In the genomic region with DNA sequence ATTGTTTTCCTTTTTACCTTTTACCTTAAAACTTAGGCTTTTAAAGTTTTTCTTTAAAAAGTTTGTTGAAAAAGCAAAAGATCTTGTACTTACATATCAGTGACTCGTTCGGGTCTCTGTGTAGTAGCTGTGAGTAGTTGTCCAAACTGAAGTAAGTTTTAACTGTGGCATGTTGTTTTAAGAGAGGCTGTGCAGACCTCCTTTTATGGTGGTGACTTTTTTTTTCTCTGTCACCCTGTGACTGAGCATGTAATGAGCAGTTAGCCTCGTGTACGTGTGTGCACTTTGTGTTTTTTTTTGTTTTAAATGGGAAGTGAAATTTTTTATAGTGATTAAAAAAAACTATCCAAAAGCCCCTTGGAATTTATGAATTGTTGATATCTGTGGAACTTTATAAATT, we compare ENCODE assay signal across 8 cellular contexts. TPM values are rescaled to one million over a fixed set of nuclear protein-coding genes. Genes with fewer than 3 reads are reported as not detected.
A peak's percentile ranks its signal among the peaks of the same experiment; 100 is the strongest.
DNase-seq lines count a peak whose midpoint lies in the region; ATAC-seq, FAIRE-seq and TF ChIP-seq lines count a peak whose summit lies in the region.

A gene with protein sequence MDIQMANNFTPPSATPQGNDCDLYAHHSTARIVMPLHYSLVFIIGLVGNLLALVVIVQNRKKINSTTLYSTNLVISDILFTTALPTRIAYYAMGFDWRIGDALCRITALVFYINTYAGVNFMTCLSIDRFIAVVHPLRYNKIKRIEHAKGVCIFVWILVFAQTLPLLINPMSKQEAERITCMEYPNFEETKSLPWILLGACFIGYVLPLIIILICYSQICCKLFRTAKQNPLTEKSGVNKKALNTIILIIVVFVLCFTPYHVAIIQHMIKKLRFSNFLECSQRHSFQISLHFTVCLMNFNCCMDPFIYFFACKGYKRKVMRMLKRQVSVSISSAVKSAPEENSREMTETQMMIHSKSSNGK (minus strand): TSS at position 153 of the 400 bp plus-strand sequence. CDS start 11,254 bp downstream, outside the sequence.

- WGBS in liver = 67% methylated on average over 4 of the region's 4 CpGs
- WGBS in HepG2 (ENCODE audit: low lambda C conversion rate) = 86% methylated on average over 4 of the region's 4 CpGs

- ATAC-seq in HepG2 = no peak
- ATAC-seq in HG03097 (IDR thresholded peaks at IDR 0.05; ENCODE audit: low FRiP score, unreplicated experiment) = peak; percentile 40
- peak; percentile 75 for ATAC-seq in left ventricle myocardium superior
- peak; percentile 90 for ATAC-seq in stimulated activated memory B cell treated with anti-CD40 and anti-IgM and Interleukin-4, amounts not matched to agents 10 μg/mL and 1 μg/mL and 100 μg/mL, for 72 hours

- H3K9ac ChIP-seq in liver (ENCODE audit: low read depth in 1 of 2, low read length in 2 of 2) (peak within 1 kb of the TSS in 1 of 2 donors; percentile 64), HepG2 (ENCODE audit: insufficient read depth, low read depth, low read length) (no peak within 1 kb of the TSS)

- H3K27ac ChIP-seq in liver (ENCODE audit: low read depth in 1 of 2, low read length in 2 of 2) (peak within 1 kb of the TSS; percentile 7 to 48), HepG2 (ENCODE audit: extremely low read length, insufficient read depth, low read length) (no peak within 1 kb of the TSS)

- H3K4me1 Mint-ChIP-seq in stimulated activated memory B cell treated with anti-CD40 and anti-IgM and Interleukin-4, amounts not matched to agents 10 μg/mL and 1 μg/mL and 100 μg/mL, for 72 hours = peaks cover 74% of the 10 kb centered on the region

- H3K36me3 ChIP-seq in liver (ENCODE audit: control insufficient read depth in 4 of 4, insufficient read depth in 3 of 4, low read depth in 1 of 4, low read length in 3 of 4) (peaks cover 0 to 2% (median 0%) of the 10 kb centered on the region in 4 donors), HepG2 (replicated peaks in 1 of 2; ENCODE audit: control insufficient read depth in 1 of 2, insufficient read depth in 2 of 2, low read length in 2 of 2) (peaks cover 2 to 11% of the 10 kb centered on the region in 2 experiments; a peak in 3 of 5 replicates)

- CTCF ChIA-PET in HepG2 (lab: Yijun Ruan, JAX; ENCODE audit: low intra/inter-chr PET ratio, low total read pairs) = no interaction called here

- BruUV-seq in HepG2 (replicated peaks; lab: Mats Ljungman, UMichigan) = no TSS peak

- no peak for TF ChIP-seq POLR2A in HepG2 (IDR thresholded peaks at IDR 0.05; ENCODE audit: insufficient read depth in 1 of 2, low read depth in 2 of 2, low read length in 2 of 2)

- H3K27me3 ChIP-seq in liver (ENCODE audit: control insufficient read depth in 4 of 4, insufficient read depth in 4 of 4, low read length in 3 of 4) (no peaks in the 10 kb centered on the region), HepG2 (ENCODE audit: control insufficient read depth in 1 of 2, insufficient read depth in 2 of 2, low read length in 2 of 2) (no peaks in the 10 kb centered on the region)

- in situ Hi-C loops in HepG2 (cut with HindIII; ENCODE audit: extremely low pct_ligation_motif_present, low pct_unique_long_range_greater_than_20kb) = no loop called here

- H3K4me1 ChIP-seq in liver (ENCODE audit: control insufficient read depth in 4 of 4, insufficient read depth in 4 of 4, low read length in 3 of 4) (no peaks in the 10 kb centered on the region), HepG2 (ENCODE audit: insufficient read depth, low read length) (no peaks in the 10 kb centered on the region)

- TF ChIP-seq RAD21 in liver (IDR thresholded peaks at IDR 0.05) = no peak
- TF ChIP-seq RAD21 in HepG2 (CRISPR knock-in tag; IDR thresholded peaks at IDR 0.05) = no peak

- H3K27ac Mint-ChIP-seq in stimulated activated memory B cell treated with anti-CD40 and anti-IgM and Interleukin-4, amounts not matched to agents 10 μg/mL and 1 μg/mL and 100 μg/mL, for 72 hours = peak within 1 kb of the TSS; percentile 77

- H3K9me3 ChIP-seq in liver (ENCODE audit: control insufficient read depth in 4 of 4, low read length in 3 of 4) (no peaks in the 10 kb centered on the region), HepG2 (ENCODE audit: low read length) (no peaks in the 10 kb centered on the region)

- no peak for FAIRE-seq in HepG2 (lab: Jason Lieb, UNC)

- H3K4me2 ChIP-seq in HepG2 (ENCODE audit: low read depth, low read length) = no peak within 1 kb of the TSS

- no peaks in the 10 kb centered on the region for H3K27me3 Mint-ChIP-seq in stimulated activated memory B cell treated with anti-CD40 and anti-IgM and Interleukin-4, amounts not matched to agents 10 μg/mL and 1 μg/mL and 100 μg/mL, for 72 hours

- POLR2A ChIA-PET in HepG2 (lab: Yijun Ruan, JAX) = no interaction called here

- H3K4me3 ChIP-seq in liver (ENCODE audit: low read depth in 1 of 3, low read length in 3 of 3) (no peak within 1 kb of the TSS), HepG2 (replicated peaks in 1 of 3; ENCODE audit: insufficient read depth in 1 of 3, low read depth in 2 of 3, low read length in 3 of 3) (no peak within 1 kb of the TSS)

- H3K79me2 ChIP-seq in HepG2 (ENCODE audit: insufficient read depth, low read length) = no peaks in the 10 kb centered on the region

- no peak for TF ChIP-seq CTCF in liver (IDR thresholded peaks at IDR 0.05; ENCODE audit: low read depth, low read length, missing input control)
- TF ChIP-seq CTCF in HepG2 (CRISPR knock-in tag; IDR thresholded peaks at IDR 0.05) = no peak

- intact Hi-C loops in HepG2 (cut with micrococcal nuclease; ENCODE audit: unreplicated experiment) (no loop called here), left ventricle myocardium superior (cut with micrococcal nuclease) (no loop called here)
- intact Hi-C loops in T-helper 2 cell treated with Interferon-gamma antibody and Interleukin-4, amounts not matched to agents 100 ng/mL and 5 ng/mL, for 36 hours (cut with micrococcal nuclease) = loop anchor here (1.0 to 10.0 kb wide), 10 partner anchors 8 to 190 kb away; a partner anchor contains a TSS

- TF ChIP-seq EP300 in HepG2 (IDR thresholded peaks at IDR 0.05; ENCODE audit: low read depth in 2 of 2, low read length in 2 of 2) = no peak
- no peak for TF ChIP-seq EP300 in HepG2 (CRISPR knock-in tag; IDR thresholded peaks at IDR 0.05; ENCODE audit: borderline replicate concordance)

- no peaks in the 10 kb centered on the region for H3K9me3 Mint-ChIP-seq in stimulated activated memory B cell treated with anti-CD40 and anti-IgM and Interleukin-4, amounts not matched to agents 10 μg/mL and 1 μg/mL and 100 μg/mL, for 72 hours

- H4K20me1 ChIP-seq in HepG2 (ENCODE audit: insufficient read depth, low read length) = no peaks in the 10 kb centered on the region

- DNase-seq in HepG2 (ENCODE audit: low spot score) = no peak
- DNase-seq in left ventricle myocardium superior = no peak
- DNase-seq in globus pallidus (ENCODE audit: low spot score) = no peak
- DNase-seq in NCI-H2107 (lab: John Stamatoyannopoulos, UW) = no peak

- peaks cover 47% of the 10 kb centered on the region for H3K36me3 Mint-ChIP-seq in stimulated activated memory B cell treated with anti-CD40 and anti-IgM and Interleukin-4, amounts not matched to agents 10 μg/mL and 1 μg/mL and 100 μg/mL, for 72 hours

- H3K4me3 Mint-ChIP-seq in stimulated activated memory B cell treated with anti-CD40 and anti-IgM and Interleukin-4, amounts not matched to agents 10 μg/mL and 1 μg/mL and 100 μg/mL, for 72 hours = peak within 1 kb of the TSS; percentile 97

- no peak within 1 kb of the TSS for H2AFZ ChIP-seq in HepG2 (ENCODE audit: low read length)

TF ChIP-seq in liver, 16 proteins besides CTCF, POLR2A, EP300 and RAD21:
- TF ChIP-seq EGR1 (IDR thresholded peaks at IDR 0.05; ENCODE audit: low read depth in 2 of 2) (no peak), FOXA2 (IDR thresholded peaks at IDR 0.05) (no peak), TAF1 (conservative IDR thresholded peaks at IDR 0.05) (peak; percentile 78)
- TF ChIP-seq, protein P1, sequence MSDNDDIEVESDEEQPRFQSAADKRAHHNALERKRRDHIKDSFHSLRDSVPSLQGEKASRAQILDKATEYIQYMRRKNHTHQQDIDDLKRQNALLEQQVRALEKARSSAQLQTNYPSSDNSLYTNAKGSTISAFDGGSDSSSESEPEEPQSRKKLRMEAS (IDR thresholded peaks at IDR 0.05) = no peak

RNA-seq across cellular contexts. Expression of the gene that starts here (rescaled TPM):
- total RNA-seq in liver (1 to 10 TPM; 1.8 to 4.0 TPM), HepG2 (2016; rRNA removed; fragmentation: Illumina TruSeq; extraction: Trizol) (not detected in 2 replicates), left ventricle myocardium superior (2.6 TPM)
- polyA plus RNA-seq in liver (1 to 10 TPM in 1 of 2 donors, under 1 TPM in 1; 0.89 to 4.3 TPM), HepG2 (2011; rRNA removed) (not detected in 2 replicates)
- not detected in 2 replicates for total RNA-seq in HepG2 (2016; cell fraction: cytosol; rRNA removed; fragmentation: Illumina TruSeq; extraction: Trizol; ENCODE audit: low read depth)
- not detected in 2 replicates for total RNA-seq in HepG2 (2016; cell fraction: insoluble cytoplasmic fraction; rRNA removed; fragmentation: Illumina TruSeq; extraction: Trizol)
- total RNA-seq in HepG2 (2016; cell fraction: membrane; rRNA removed; fragmentation: Illumina TruSeq; extraction: Trizol) = not detected in 2 replicates
- not detected in 2 replicates for total RNA-seq in HepG2 (2016; cell fraction: nucleus; rRNA removed; fragmentation: Illumina TruSeq; extraction: Trizol)
- polyA plus RNA-seq in HepG2 (2011; cell fraction: cytosol; rRNA removed) = not detected in 2 replicates
- not detected in 2 replicates for polyA plus RNA-seq in HepG2 (2011; cell fraction: nucleus; rRNA removed)
- 0.08 TPM in 1 of 2 replicates, not detected in the other for polyA plus RNA-seq in HepG2 (2012)
- not detected in 2 replicates for polyA plus RNA-seq in HepG2 (2016; cell fraction: cytosol; fragmentation: Illumina TruSeq; extraction: Trizol; ENCODE audit: low read depth)
- polyA plus RNA-seq in HepG2 (2016; cell fraction: insoluble cytoplasmic fraction; fragmentation: Illumina TruSeq; extraction: Trizol; ENCODE audit: low read depth) = not detected in 2 replicates
- not detected in 2 replicates for polyA plus RNA-seq in HepG2 (2016; cell fraction: membrane; fragmentation: Illumina TruSeq; extraction: Trizol; ENCODE audit: low read depth)
- polyA plus RNA-seq in HepG2 (2016; cell fraction: nucleus; fragmentation: Illumina TruSeq; extraction: Trizol; ENCODE audit: insufficient read depth, low read depth) = not detected in 2 replicates
- polyA minus RNA-seq in HepG2 (2011; rRNA and poly(A)+ RNA removed; ENCODE audit: low replicate concordance) = not detected in 2 replicates
- not detected in 2 replicates for polyA minus RNA-seq in HepG2 (2011; cell fraction: cytosol; rRNA and poly(A)+ RNA removed)
- polyA minus RNA-seq in HepG2 (2011; cell fraction: nucleus; rRNA and poly(A)+ RNA removed) = 0.26 TPM in 1 of 2 replicates, not detected in the other
- total RNA-seq in T-helper 2 cell treated with Interferon-gamma antibody and Interleukin-4, amounts not matched to agents 100 ng/mL and 5 ng/mL, for 36 hours = 68.9 and 69.8 TPM in 2 replicates

Comparison
In these comparisons a context has a peak if more than half of its experiments do, and no peak if none do; other contexts are left out.
1. RNA of the gene that starts here (total RNA-seq): 68.9 to 69.8 TPM in T-helper 2 cell treated with Interferon-gamma antibody and Interleukin-4, amounts not matched to agents 100 ng/mL and 5 ng/mL, for 36 hours; 1.8 to 4.0 TPM in liver, 2.6 TPM in left ventricle myocardium superior (single experiment) and not detected in HepG2; every median in the first group is over 10 times any median in the second.